Comparison of ENCODE assay signal across 25 cellular contexts in the genomic region with DNA sequence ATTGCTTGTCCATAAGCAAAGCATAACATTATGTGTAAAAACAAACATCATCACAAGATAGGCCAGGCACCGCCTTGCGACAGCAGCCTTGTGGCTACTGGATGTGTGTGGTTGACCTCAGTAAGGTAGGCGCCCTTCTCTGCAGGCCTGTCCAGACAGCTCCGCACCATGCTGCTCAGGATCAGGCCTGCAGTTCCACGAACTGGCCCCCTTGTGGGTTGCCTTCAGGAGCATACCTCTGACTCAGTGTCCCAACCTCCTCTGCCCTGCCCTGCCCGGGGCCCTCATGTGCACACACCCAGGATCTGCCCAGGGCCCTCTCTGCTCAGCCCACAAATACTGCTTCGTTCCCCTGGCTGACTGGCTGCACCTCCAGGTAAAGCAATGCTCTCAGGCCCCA. TPM values are rescaled to one million over a fixed set of nuclear protein-coding genes. Genes with fewer than 3 reads are reported as not detected.
DNase-seq lines count a peak whose midpoint lies in the region; ATAC-seq, FAIRE-seq and TF ChIP-seq lines count a peak whose summit lies in the region.
"Had no signal": no experiment of that assay in that cellular context is flagged by ENCODE, and none has a peak within 500 bp of the region (broad histone marks: within the 10 kb centered on the region; RNA-seq: fewer than 3 reads in every experiment).

No MANE protein-coding gene starts in this region.

- no peak overlapping the region for H3K14ac ChIP-seq in trophoblast cell (ENCODE audit: low read length)

- H3K4me3 Mint-ChIP-seq in HFFc6 = no peak overlapping the region

- H3K9ac ChIP-seq in trophoblast cell (ENCODE audit: low read length) = no peak overlapping the region
- H3K9ac ChIP-seq: GM23248, SK-N-SH had no signal

- DNase-seq in HFFc6 (no peak), MV-4-11 (lab: John Stamatoyannopoulos, UW) (peak; percentile 23), epithelial cell of esophagus (ENCODE audit: low read depth) (peak; percentile 96), trophoblast cell (peak; percentile 10 to 22), RCC 7860 (ENCODE audit: low spot score) (no peak), NCI-H1105 (lab: John Stamatoyannopoulos, UW) (no peak)
- DNase-seq: BE2C, DMS53, EL, GF-D8, GM23248, KG1, NCI-H1105 treated with DMSO at 0.1 percent for 48 hours, NCI-H1694, NCI-H2081, NCI-H2171 treated with DMSO at 0.1 percent for 48 hours, NCI-H524 treated with DMSO at 0.1 percent for 48 hours, NCI-H82, OCI-M1, RPMI8226, SIG-M5, SK-N-SH had no signal

- peaks cover 27% of the 10 kb centered on the region for H3K4me1 Mint-ChIP-seq in HFFc6 (ENCODE audit: low read depth)

- no peaks in the 10 kb centered on the region for H3K9me3 ChIP-seq in trophoblast cell (ENCODE audit: insufficient read depth, low read depth, low read length)
- H3K9me3 ChIP-seq: BE2C, HAP-1, SK-N-SH had no signal

- H3K27ac ChIP-seq in trophoblast cell (ENCODE audit: low read depth, low read length) = no peak overlapping the region
- H3K27ac ChIP-seq: GM23248 had no signal

- H3K4me1 ChIP-seq in trophoblast cell (ENCODE audit: control insufficient read depth in 1 of 2, insufficient read depth in 2 of 2, low read length in 2 of 2) = peaks cover 0 to 2% of the 10 kb centered on the region in 2 experiments
- H3K4me1 ChIP-seq: BE2C had no signal

- H2BK120ac ChIP-seq in trophoblast cell (ENCODE audit: insufficient read depth, low read length, poor library complexity) = no peak overlapping the region

- no peak overlapping the region for H2AFZ ChIP-seq in trophoblast cell (ENCODE audit: insufficient read depth, low read length, poor library complexity)
- H2AFZ ChIP-seq: GM23248 had no signal

- H3K79me1 ChIP-seq in trophoblast cell (ENCODE audit: low read length) = no peaks in the 10 kb centered on the region

- no peak overlapping the region for H3K4me3 ChIP-seq in epithelial cell of esophagus (ENCODE audit: low read length)
- H3K4me3 ChIP-seq in trophoblast cell (ENCODE audit: low read depth, low read length) = no peak overlapping the region
- H3K4me3 ChIP-seq: GM23248, HAP-1 had no signal

- TF ChIP-seq CTCF in HFFc6 (IDR thresholded peaks at IDR 0.05) (no peak), epithelial cell of esophagus (IDR thresholded peaks at IDR 0.05; ENCODE audit: insufficient read depth, low read depth, low read length, missing control alignments) (no peak)

- H4K8ac ChIP-seq in trophoblast cell (ENCODE audit: low read depth, low read length) = no peak overlapping the region

- no peak overlapping the region for H3K4me2 ChIP-seq in trophoblast cell (ENCODE audit: low read length)
- H3K4me2 ChIP-seq: SK-N-SH had no signal

- no CpG with 5 or more reads among the region's 7 CpGs for WGBS in trophoblast cell (ENCODE audit: extremely low coverage, insufficient coverage, insufficient read length)

- no peak overlapping the region for H2BK12ac ChIP-seq in trophoblast cell (ENCODE audit: low read length)

- H3K36me3 ChIP-seq in trophoblast cell (ENCODE audit: control insufficient read depth in 1 of 2, insufficient read depth in 2 of 2, low read length in 2 of 2) = peaks cover 0 to 3% of the 10 kb centered on the region in 2 experiments
- H3K36me3 ChIP-seq: BE2C, HAP-1 had no signal

- H3K27me3 Mint-ChIP-seq in HFFc6 (ENCODE audit: insufficient read depth) = no peaks in the 10 kb centered on the region; the same call in 1 of the 2 replicates

- H4K12ac ChIP-seq in trophoblast cell (ENCODE audit: low read depth, low read length) = no peak overlapping the region

- H3K9me3 Mint-ChIP-seq in HFFc6 = no peaks in the 10 kb centered on the region

- H3K36me3 Mint-ChIP-seq in HFFc6 (ENCODE audit: low read depth) = peaks cover 5% of the 10 kb centered on the region; the same call in 1 of the 2 replicates

- ATAC-seq in GM19035 (IDR thresholded peaks at IDR 0.05; ENCODE audit: unreplicated experiment) = no peak

- H3K79me2 ChIP-seq in trophoblast cell (ENCODE audit: control insufficient read depth, insufficient read depth, low read length, poor library complexity) = no peaks in the 10 kb centered on the region

- FAIRE-seq in RCC 7860 (lab: Jason Lieb, UNC) = no peak
- FAIRE-seq: D721Med had no signal

- no peak overlapping the region for H3K4ac ChIP-seq in trophoblast cell (ENCODE audit: low read depth, low read length)

- no peak overlapping the region for H3K18ac ChIP-seq in trophoblast cell (ENCODE audit: low read length)

- no peak overlapping the region for H3K23ac ChIP-seq in trophoblast cell (ENCODE audit: low read length)

- no peaks in the 10 kb centered on the region for H3K27me3 ChIP-seq in trophoblast cell (ENCODE audit: insufficient read depth, low read length)
- H3K27me3 ChIP-seq: BE2C had no signal

- H2BK5ac ChIP-seq in trophoblast cell (ENCODE audit: low read depth, low read length, poor library complexity) = no peak overlapping the region

- H4K91ac ChIP-seq in trophoblast cell (ENCODE audit: low read depth, low read length) = no peak overlapping the region

- no peak overlapping the region for H2AK5ac ChIP-seq in trophoblast cell (ENCODE audit: low read length)

- H3K27ac Mint-ChIP-seq in HFFc6 = peak overlapping the region; percentile 42; the same call in 1 of the 2 replicates

RNA-seq across cellular contexts. Expression of gene ZNF236, which starts 16.1 kb away (rescaled TPM):
- total RNA-seq in HFFc6 (2021; fragmentation: NEBNext Ultra II Directional; extraction: Animal tissue kit (Norgen Biotek cat#: 25700)) = 10 to 100 TPM in 1 of 6 experiments, 1 to 10 TPM in 5; 6.3 to 10.4 (median 8.1) TPM
- 6.3 and 7.1 TPM in 2 replicates for polyA plus RNA-seq in trophoblast cell (2013)

Comparison
In these comparisons a context has a peak if more than half of its experiments do, and no peak if none do; other contexts are left out.
1. DNase-seq: peak in MV-4-11 (single experiment), epithelial cell of esophagus (single experiment) and trophoblast cell (2 of 2); none in HFFc6 (single experiment), RCC 7860 (single experiment) and NCI-H1105 (single experiment).